ENCODE assay signal across 1 cellular context in the genomic region with DNA sequence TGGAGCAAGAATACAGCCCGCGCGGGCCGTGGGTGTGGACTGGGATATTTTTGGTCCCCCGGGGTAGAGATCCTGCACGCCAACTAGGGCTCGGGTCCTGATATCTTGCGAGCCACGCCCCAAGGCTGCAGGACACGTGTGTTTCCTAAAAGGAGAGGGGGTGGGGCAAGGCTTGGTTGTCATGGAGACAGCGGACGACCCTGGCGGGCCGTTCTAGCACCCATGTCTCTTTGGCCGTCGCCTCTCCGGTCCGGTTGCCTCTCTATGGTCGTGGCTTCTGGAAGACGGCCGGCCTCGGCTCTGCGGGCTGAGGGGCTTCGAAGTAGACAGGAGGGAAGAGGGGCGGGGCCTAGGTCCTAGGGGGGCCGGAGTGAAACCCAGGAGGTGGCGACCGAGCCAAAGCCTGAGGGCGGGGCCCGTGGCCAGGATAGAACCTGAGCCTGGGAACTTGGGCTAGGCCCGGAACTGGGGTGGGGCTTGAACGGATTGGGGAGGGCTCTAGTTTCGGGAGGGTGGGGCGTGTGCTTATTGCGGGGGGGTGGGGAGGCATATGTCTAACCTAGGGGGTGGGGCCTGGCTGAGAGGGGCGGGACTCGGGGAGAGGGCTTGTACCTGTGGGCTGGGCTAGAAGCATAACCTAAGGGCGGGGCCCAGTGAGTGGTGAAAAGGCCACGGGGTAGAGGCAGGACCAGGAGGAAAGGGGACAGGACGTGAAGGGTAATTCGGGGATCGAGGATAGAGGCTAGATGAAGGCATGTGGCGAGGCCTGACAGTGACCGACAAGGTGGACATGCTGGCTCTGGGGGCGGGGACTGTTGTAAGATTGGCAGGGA.
TF ChIP-seq lines count a peak whose summit lies in the region.

No MANE protein-coding gene starts in this region.

TF ChIP-seq in endothelial cell of umbilical vein, 7 proteins besides CTCF, POLR2A, EP300 and RAD21:
- TF ChIP-seq, protein P1, sequence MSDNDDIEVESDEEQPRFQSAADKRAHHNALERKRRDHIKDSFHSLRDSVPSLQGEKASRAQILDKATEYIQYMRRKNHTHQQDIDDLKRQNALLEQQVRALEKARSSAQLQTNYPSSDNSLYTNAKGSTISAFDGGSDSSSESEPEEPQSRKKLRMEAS (IDR thresholded peaks at IDR 0.05; ENCODE audit: insufficient read depth, insufficient read length) = peak; percentile 45
- no peak for TF ChIP-seq JUN (IDR thresholded peaks at IDR 0.05; ENCODE audit: borderline replicate concordance, insufficient read depth, insufficient read length, low read depth)
